In the genomic region with DNA sequence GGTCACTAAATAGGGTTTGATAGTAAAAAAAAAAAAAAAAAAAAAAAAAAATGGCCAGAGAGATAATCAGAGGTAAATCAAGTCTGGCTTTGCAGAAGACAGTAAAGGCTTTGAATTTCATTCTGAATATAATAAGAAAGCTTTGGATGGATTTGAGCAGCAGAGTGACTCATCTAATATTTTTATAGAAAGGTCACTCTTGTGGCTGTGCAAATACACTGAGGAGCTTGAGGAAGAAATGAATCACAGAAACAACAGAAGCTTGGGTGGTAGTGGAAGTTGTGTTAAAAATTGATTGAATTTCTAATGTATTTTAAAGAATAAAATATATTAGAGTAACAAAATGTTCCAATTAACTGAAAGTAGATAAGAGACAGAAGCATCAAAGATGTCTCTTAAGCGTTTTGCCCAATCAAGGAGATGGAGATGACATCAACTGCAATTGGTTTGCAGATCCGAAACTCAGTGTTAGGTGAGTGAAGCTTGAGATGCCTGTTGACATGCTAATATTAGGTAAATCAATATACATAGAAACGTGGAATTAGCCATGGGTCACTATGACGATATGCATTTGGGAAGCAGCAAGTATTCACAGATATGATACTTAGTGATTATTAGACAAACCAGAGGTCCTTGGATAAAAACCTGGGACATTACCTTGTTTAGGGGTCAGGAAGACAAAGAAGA, we compare ENCODE assay signal across 18 cellular contexts.
DNase-seq lines count a peak whose midpoint lies in the region; ATAC-seq, FAIRE-seq and TF ChIP-seq lines count a peak whose summit lies in the region.
"Had no signal": no experiment of that assay in that cellular context is flagged by ENCODE, and none has a peak within 500 bp of the region (broad histone marks: within the 10 kb centered on the region; RNA-seq: fewer than 3 reads in every experiment).

No MANE protein-coding gene starts in this region.

- no peaks in the 10 kb centered on the region for H3K4me1 ChIP-seq in SK-N-SH (ENCODE audit: control insufficient read depth in 1 of 2, insufficient read depth in 2 of 2, low read depth in 1 of 2, low read length in 1 of 2)
- peaks cover 2% of the 10 kb centered on the region for H3K4me1 ChIP-seq in adipocyte (ENCODE audit: control insufficient read depth, insufficient read depth, low read length)
- H3K4me1 ChIP-seq: Peyer's patch had no signal

- 22% methylated on average over 4 of the region's 4 CpGs for WGBS in SK-N-SH (ENCODE audit: low lambda C conversion rate)

- H4K20me1 ChIP-seq in SK-N-SH (ENCODE audit: insufficient read depth): no peaks in the 10 kb centered on the region

- H3K36me3 ChIP-seq in SK-N-SH (replicated peaks in 1 of 2; ENCODE audit: control insufficient read depth in 1 of 2, insufficient read depth in 2 of 2, low read length in 1 of 2) (no peaks in the 10 kb centered on the region), adipocyte (ENCODE audit: control insufficient read depth, insufficient read depth, low read length, severe bottlenecking) (no peaks in the 10 kb centered on the region)
- H3K36me3 ChIP-seq: Peyer's patch had no signal

- no peak for TF ChIP-seq EP300 in SK-N-SH (IDR thresholded peaks at IDR 0.05; ENCODE audit: borderline replicate concordance in 1 of 2, low read depth in 1 of 2, low read length in 1 of 2)

- POLR2A ChIA-PET in SK-N-SH (lab: Yijun Ruan, JAX): no interaction called here

- H2AFZ ChIP-seq in SK-N-SH (ENCODE audit: low read depth): no peak overlapping the region

- no peak overlapping the region for H3K9ac ChIP-seq in SK-N-SH
- no peak overlapping the region for H3K9ac ChIP-seq in adipocyte (ENCODE audit: low read length)

- H3K4me3 ChIP-seq in SK-N-SH (ENCODE audit: low read depth in 2 of 2, low read length in 1 of 2): no peak overlapping the region
- H3K4me3 ChIP-seq in adipocyte (ENCODE audit: low read length): no peak overlapping the region
- H3K4me3 ChIP-seq in fibroblast of villous mesenchyme (ENCODE audit: low read depth, low read length): no peak overlapping the region
- H3K4me3 ChIP-seq: Peyer's patch, skin epidermis had no signal

- no peak overlapping the region for H3K4me2 ChIP-seq in SK-N-SH

- no peaks in the 10 kb centered on the region for H3K79me2 ChIP-seq in SK-N-SH (ENCODE audit: insufficient read depth)

- no peaks in the 10 kb centered on the region for H3K27me3 ChIP-seq in SK-N-SH (ENCODE audit: insufficient read depth)
- H3K27me3 ChIP-seq in adipocyte (replicated peaks; ENCODE audit: control insufficient read depth, insufficient read depth, low read length): no peaks in the 10 kb centered on the region
- H3K27me3 ChIP-seq: Peyer's patch had no signal

- DNase-seq in SK-N-SH (no peak), adipocyte (ENCODE audit: low read depth) (peak; percentile 67), fibroblast of villous mesenchyme (ENCODE audit: low read depth) (peak; percentile 4), urothelium cell line (ENCODE audit: low spot score) (peak; percentile 41), DMS 273 treated with DMSO at 0.1 percent for 48 hours (lab: John Stamatoyannopoulos, UW) (no peak)
- no peak for DNase-seq in stimulated activated CD4-positive, alpha-beta T cell treated with anti-CD3 and anti-CD28 coated beads, Interleukin-1b, Interleukin-23, amount 100 ng/mL, for 48 hours
- DNase-seq: activated CD4-positive, alpha-beta T cell treated with anti-CD3 and anti-CD28 coated beads, Interleukin-2, amount 50 U/mL, for 4 hours; effector CD8-positive, alpha-beta T cell; hippocampal formation; KG1; NCI-H1694 treated with DMSO at 0.1 percent for 48 hours; NCI-H526; Peyer's patch had no signal

- ATAC-seq in SK-N-SH treated with all-trans-retinoic acid at 6 μM for 48 hours (no peak), HG03196 (IDR thresholded peaks at IDR 0.05; ENCODE audit: unreplicated experiment) (no peak)

- no peaks in the 10 kb centered on the region for H3K9me2 ChIP-seq in SK-N-SH

- H3F3A ChIP-seq in SK-N-SH (replicated peaks; ENCODE audit: insufficient read depth): peaks cover 13% of the 10 kb centered on the region

- H3K9me3 ChIP-seq in SK-N-SH (no peaks in the 10 kb centered on the region), adipocyte (ENCODE audit: control insufficient read depth, low read length) (peaks cover 4% of the 10 kb centered on the region)
- H3K9me3 ChIP-seq: Peyer's patch had no signal

- CTCF ChIA-PET in SK-N-SH (lab: Yijun Ruan, JAX): interaction anchor here (0.7 kb wide), 1 partner anchor 488 kb away, joined by 3 read pairs; no protein-coding TSS in a partner anchor

- H3K27ac ChIP-seq in SK-N-SH (ENCODE audit: low read depth in 2 of 2, low read length in 1 of 2): peak overlapping the region in 1 of 2 experiments; percentile 53; a peak in 2 of 4 replicates
- H3K27ac ChIP-seq: 22Rv1, Peyer's patch, skin epidermis had no signal

- FAIRE-seq in urothelium cell line (lab: Jason Lieb, UNC): no peak
- FAIRE-seq: D721Med had no signal

- TF ChIP-seq RAD21 in SK-N-SH (IDR thresholded peaks at IDR 0.05; ENCODE audit: low read length): no peak

- no peak for TF ChIP-seq CTCF in SK-N-SH (IDR thresholded peaks at IDR 0.05)
- no peak for TF ChIP-seq CTCF in fibroblast of villous mesenchyme (IDR thresholded peaks at IDR 0.05; ENCODE audit: insufficient read depth, low read depth, low read length)

TF ChIP-seq in SK-N-SH, 30 proteins besides CTCF, POLR2A, EP300 and RAD21:
- TF ChIP-seq JUND (IDR thresholded peaks at IDR 0.05): 0 out of 2 replicates have a peak, but pooled peaks have one; percentile 9
- TF ChIP-seq, protein P1, sequence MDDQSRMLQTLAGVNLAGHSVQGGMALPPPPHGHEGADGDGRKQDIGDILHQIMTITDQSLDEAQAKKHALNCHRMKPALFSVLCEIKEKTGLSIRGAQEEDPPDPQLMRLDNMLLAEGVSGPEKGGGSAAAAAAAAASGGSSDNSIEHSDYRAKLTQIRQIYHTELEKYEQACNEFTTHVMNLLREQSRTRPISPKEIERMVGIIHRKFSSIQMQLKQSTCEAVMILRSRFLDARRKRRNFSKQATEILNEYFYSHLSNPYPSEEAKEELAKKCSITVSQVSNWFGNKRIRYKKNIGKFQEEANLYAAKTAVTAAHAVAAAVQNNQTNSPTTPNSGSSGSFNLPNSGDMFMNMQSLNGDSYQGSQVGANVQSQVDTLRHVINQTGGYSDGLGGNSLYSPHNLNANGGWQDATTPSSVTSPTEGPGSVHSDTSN (IDR thresholded peaks at IDR 0.05): no peak
- peak; percentile 51; the same call in 1 of the 2 replicates for TF ChIP-seq FOSL2 (IDR thresholded peaks at IDR 0.05; ENCODE audit: borderline replicate concordance, low read depth)
- TF ChIP-seq, protein P2, sequence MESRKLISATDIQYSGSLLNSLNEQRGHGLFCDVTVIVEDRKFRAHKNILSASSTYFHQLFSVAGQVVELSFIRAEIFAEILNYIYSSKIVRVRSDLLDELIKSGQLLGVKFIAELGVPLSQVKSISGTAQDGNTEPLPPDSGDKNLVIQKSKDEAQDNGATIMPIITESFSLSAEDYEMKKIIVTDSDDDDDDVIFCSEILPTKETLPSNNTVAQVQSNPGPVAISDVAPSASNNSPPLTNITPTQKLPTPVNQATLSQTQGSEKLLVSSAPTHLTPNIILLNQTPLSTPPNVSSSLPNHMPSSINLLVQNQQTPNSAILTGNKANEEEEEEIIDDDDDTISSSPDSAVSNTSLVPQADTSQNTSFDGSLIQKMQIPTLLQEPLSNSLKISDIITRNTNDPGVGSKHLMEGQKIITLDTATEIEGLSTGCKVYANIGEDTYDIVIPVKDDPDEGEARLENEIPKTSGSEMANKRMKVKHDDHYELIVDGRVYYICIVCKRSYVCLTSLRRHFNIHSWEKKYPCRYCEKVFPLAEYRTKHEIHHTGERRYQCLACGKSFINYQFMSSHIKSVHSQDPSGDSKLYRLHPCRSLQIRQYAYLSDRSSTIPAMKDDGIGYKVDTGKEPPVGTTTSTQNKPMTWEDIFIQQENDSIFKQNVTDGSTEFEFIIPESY (IDR thresholded peaks at IDR 0.05; ENCODE audit: borderline replicate concordance, low read depth): no peak
- TF ChIP-seq SMC3 (IDR thresholded peaks at IDR 0.05; ENCODE audit: low read depth, low read length): no peak
TF ChIP-seq in SK-N-SH: peak in this region for 2.

TF ChIP-seq in SK-N-SH treated with all-trans-retinoic acid at 6 μM for 48 hours, 23 proteins besides CTCF, POLR2A, EP300 and RAD21:
- TF ChIP-seq, protein P3, sequence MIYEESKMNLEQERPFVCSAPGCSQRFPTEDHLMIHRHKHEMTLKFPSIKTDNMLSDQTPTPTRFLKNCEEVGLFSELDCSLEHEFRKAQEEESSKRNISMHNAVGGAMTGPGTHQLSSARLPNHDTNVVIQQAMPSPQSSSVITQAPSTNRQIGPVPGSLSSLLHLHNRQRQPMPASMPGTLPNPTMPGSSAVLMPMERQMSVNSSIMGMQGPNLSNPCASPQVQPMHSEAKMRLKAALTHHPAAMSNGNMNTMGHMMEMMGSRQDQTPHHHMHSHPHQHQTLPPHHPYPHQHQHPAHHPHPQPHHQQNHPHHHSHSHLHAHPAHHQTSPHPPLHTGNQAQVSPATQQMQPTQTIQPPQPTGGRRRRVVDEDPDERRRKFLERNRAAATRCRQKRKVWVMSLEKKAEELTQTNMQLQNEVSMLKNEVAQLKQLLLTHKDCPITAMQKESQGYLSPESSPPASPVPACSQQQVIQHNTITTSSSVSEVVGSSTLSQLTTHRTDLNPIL (CRISPR knock-in tag; IDR thresholded peaks at IDR 0.05; ENCODE audit: low read depth): no peak
- no peak for TF ChIP-seq CSDC2 (CRISPR knock-in tag; IDR thresholded peaks at IDR 0.05)
- TF ChIP-seq, protein P4, sequence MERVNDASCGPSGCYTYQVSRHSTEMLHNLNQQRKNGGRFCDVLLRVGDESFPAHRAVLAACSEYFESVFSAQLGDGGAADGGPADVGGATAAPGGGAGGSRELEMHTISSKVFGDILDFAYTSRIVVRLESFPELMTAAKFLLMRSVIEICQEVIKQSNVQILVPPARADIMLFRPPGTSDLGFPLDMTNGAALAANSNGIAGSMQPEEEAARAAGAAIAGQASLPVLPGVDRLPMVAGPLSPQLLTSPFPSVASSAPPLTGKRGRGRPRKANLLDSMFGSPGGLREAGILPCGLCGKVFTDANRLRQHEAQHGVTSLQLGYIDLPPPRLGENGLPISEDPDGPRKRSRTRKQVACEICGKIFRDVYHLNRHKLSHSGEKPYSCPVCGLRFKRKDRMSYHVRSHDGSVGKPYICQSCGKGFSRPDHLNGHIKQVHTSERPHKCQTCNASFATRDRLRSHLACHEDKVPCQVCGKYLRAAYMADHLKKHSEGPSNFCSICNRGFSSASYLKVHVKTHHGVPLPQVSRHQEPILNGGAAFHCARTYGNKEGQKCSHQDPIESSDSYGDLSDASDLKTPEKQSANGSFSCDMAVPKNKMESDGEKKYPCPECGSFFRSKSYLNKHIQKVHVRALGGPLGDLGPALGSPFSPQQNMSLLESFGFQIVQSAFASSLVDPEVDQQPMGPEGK (CRISPR knock-in tag; IDR thresholded peaks at IDR 0.05; ENCODE audit: borderline replicate concordance): no peak
- no peak for TF ChIP-seq OSR1 (CRISPR knock-in tag; IDR thresholded peaks at IDR 0.05)
- TF ChIP-seq PPARA (CRISPR knock-in tag; IDR thresholded peaks at IDR 0.05; ENCODE audit: borderline replicate concordance): no peak

Comparison
In these comparisons a context has a peak if more than half of its experiments do, and no peak if none do; other contexts are left out.
1. DNase-seq: peak in adipocyte (single experiment), fibroblast of villous mesenchyme (single experiment) and urothelium cell line (single experiment); none in SK-N-SH (single experiment), DMS 273 treated with DMSO at 0.1 percent for 48 hours (single experiment) and stimulated activated CD4-positive, alpha-beta T cell treated with anti-CD3 and anti-CD28 coated beads, Interleukin-1b, Interleukin-23, amount 100 ng/mL, for 48 hours (single experiment).